ENCODE assay signal across 31 cellular contexts in the genomic region with DNA sequence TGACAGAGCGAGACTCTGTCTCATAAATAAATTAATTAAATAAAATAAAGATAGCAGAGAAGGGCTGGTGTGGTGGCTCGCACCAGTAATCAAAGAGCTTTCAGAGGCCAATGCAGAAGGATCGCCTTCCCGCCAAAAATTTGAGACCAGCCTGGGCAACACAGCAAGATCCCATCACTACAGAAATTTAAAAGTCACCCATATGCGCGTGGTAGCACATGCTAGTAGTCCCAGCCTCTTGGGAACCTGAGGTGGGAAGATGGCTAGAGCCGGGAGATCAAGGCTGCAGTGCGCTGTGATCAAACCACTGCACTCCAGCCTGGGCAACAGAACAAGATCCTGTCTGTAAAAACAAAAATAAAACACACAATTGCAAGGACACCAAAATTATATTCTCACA.
"Had no signal": no experiment of that assay in that cellular context is flagged by ENCODE, and none has a peak within 500 bp of the region (broad histone marks: within the 10 kb centered on the region; RNA-seq: fewer than 3 reads in every experiment).

No MANE protein-coding gene starts in this region.

- H3K27me3 ChIP-seq: adrenal gland, MG63 had no signal

- H3K4me3 Mint-ChIP-seq: activated CD4-positive, alpha-beta T cell treated with anti-CD3 and anti-CD28 coated beads, Interleukin-2, amount 10 ng/mL, durations not matched to agents 24 days and 14 days; activated CD8-positive, alpha-beta T cell treated with anti-CD3 and anti-CD28 coated beads for 36 hours; activated naive CD4-positive, alpha-beta T cell treated with anti-CD3 and anti-CD28 coated beads for 36 hours; activated T-cell treated with anti-CD3 and anti-CD28 coated beads, Interleukin-2, amount 50 U/mL, for 72 hours; activated T-helper 17 cell treated with anti-CD3 and anti-CD28 coated beads, Interleukin-2, amount 50 U/mL, for 72 hours; IgD-negative memory B cell had no signal

- H3K4me1 ChIP-seq: adrenal gland had no signal

- H3K27ac Mint-ChIP-seq: activated CD4-positive, alpha-beta T cell treated with anti-CD3 and anti-CD28 coated beads, Interleukin-2, amount 10 ng/mL, durations not matched to agents 24 days and 14 days; activated CD8-positive, alpha-beta T cell treated with anti-CD3 and anti-CD28 coated beads for 36 hours; activated naive CD4-positive, alpha-beta T cell treated with anti-CD3 and anti-CD28 coated beads for 36 hours; activated T-cell treated with anti-CD3 and anti-CD28 coated beads, Interleukin-2, amount 50 U/mL, for 72 hours; activated T-helper 17 cell treated with anti-CD3 and anti-CD28 coated beads, Interleukin-2, amount 50 U/mL, for 72 hours had no signal

- H3K9me3 Mint-ChIP-seq: activated CD4-positive, alpha-beta T cell treated with anti-CD3 and anti-CD28 coated beads, Interleukin-2, amount 10 ng/mL, durations not matched to agents 24 days and 14 days; activated CD8-positive, alpha-beta T cell treated with anti-CD3 and anti-CD28 coated beads for 36 hours; activated naive CD4-positive, alpha-beta T cell treated with anti-CD3 and anti-CD28 coated beads for 36 hours; activated naive CD4-positive, alpha-beta T cell treated with anti-CD3 and anti-CD28 coated beads, Interleukin-2, amount 50 U/mL, for 72 hours; activated T-cell treated with anti-CD3 and anti-CD28 coated beads, Interleukin-2, amount 50 U/mL, for 72 hours; activated T-helper 17 cell treated with anti-CD3 and anti-CD28 coated beads, Interleukin-2, amount 50 U/mL, for 72 hours; brain; IgD-negative memory B cell had no signal

- H3K27ac ChIP-seq: adrenal gland, PC-9, WERI-Rb-1 had no signal

- DNase-seq: activated CD4-positive, alpha-beta T cell treated with anti-CD3 and anti-CD28 coated beads, Interleukin-2, amount 10 ng/mL, durations not matched to agents 24 days and 14 days; activated CD4-positive, alpha-beta T cell treated with anti-CD3 and anti-CD28 coated beads, Interleukin-2, amount 50 U/mL, for 4 hours; activated CD8-positive, alpha-beta T cell treated with anti-CD3 and anti-CD28 coated beads for 36 hours; activated gamma-delta T cell treated with Interleukin-2 at 50 U/mL for 16 hours; activated naive CD4-positive, alpha-beta T cell treated with anti-CD3 and anti-CD28 coated beads for 36 hours; activated T-cell treated with anti-CD3 and anti-CD28 coated beads, Interleukin-2, amount 50 U/mL, for 1 hour; activated T-cell treated with anti-CD3 and anti-CD28 coated beads, Interleukin-2, amount 50 U/mL, for 72 hours; adrenal gland; caudate nucleus; Kasumi-1; KG1; MG63; NCI-H1048; NCI-H1105 treated with DMSO at 0.1 percent for 48 hours; NCI-H1436; NCI-H1694 treated with DMSO at 0.1 percent for 48 hours; NCI-H2029; NCI-H345; NCI-H524 treated with DMSO at 0.1 percent for 48 hours; NK-92 treated with Interleukin-12 subunit alpha and Interleukin-12 subunit beta, amount 100 ng/mL, for 24 hours; PC-9; Right ventricle myocardium superior; SW 1271; T-helper 1 cell; T-helper 2 cell; T-helper 9 cell; WERI-Rb-1 had no signal

- H3K4me3 ChIP-seq: adrenal gland, MG63, PC-9 had no signal

- H3K9me3 ChIP-seq: adrenal gland, MG63 had no signal

- H3K27me3 Mint-ChIP-seq: activated CD4-positive, alpha-beta T cell treated with anti-CD3 and anti-CD28 coated beads, Interleukin-2, amount 10 ng/mL, durations not matched to agents 24 days and 14 days; activated CD8-positive, alpha-beta T cell treated with anti-CD3 and anti-CD28 coated beads for 36 hours; activated T-helper 17 cell treated with anti-CD3 and anti-CD28 coated beads, Interleukin-2, amount 50 U/mL, for 72 hours; brain; IgD-negative memory B cell had no signal
